13 cellular contexts compared by ENCODE assay signal in the genomic region with DNA sequence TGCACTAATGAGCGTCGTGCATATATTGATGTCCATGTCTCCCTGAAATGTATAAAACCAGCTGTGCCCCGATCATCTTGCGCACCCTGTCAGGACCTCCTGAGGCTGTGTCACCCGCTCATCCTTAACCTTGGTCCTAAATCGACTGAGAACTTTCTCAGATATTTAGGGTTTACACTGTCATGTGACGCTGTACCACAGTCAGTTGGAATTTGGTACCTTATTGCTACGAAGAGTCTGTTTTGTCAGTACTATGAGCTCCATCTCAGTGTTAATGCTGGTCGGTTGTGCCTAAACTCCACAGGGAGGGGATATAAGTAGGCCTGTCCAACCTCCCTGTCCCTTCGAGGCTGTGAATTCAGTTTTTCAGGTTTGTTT. TPM values are rescaled to one million over a fixed set of nuclear protein-coding genes. Genes with fewer than 3 reads are reported as not detected.
DNase-seq lines count a peak whose midpoint lies in the region; ATAC-seq, FAIRE-seq and TF ChIP-seq lines count a peak whose summit lies in the region.
"Had no signal": no experiment of that assay in that cellular context is flagged by ENCODE, and none has a peak within 500 bp of the region (broad histone marks: within the 10 kb centered on the region; RNA-seq: fewer than 3 reads in every experiment).

No MANE protein-coding gene starts in this region.

- peak overlapping the region; percentile 57 for H3K9ac ChIP-seq in HUES48 (ENCODE audit: low read depth, low read length)
- peak overlapping the region; percentile 19 to 37; a peak in 1 of 4 replicates for H3K9ac ChIP-seq in K562 (ENCODE audit: insufficient read depth in 1 of 2, low read depth in 2 of 2, low read length in 2 of 2)

- H3K4me1 ChIP-seq in HUES48 (ENCODE audit: control insufficient read depth, insufficient read depth, low read length): peaks cover 41% of the 10 kb centered on the region
- H3K4me1 ChIP-seq in K562 (replicated peaks in 1 of 2; ENCODE audit: control insufficient read depth in 2 of 2, insufficient read depth in 2 of 2, low read length in 2 of 2): peaks cover 19 to 37% of the 10 kb centered on the region in 2 experiments
- peaks cover 30 to 45% of the 10 kb centered on the region in 2 experiments for H3K4me1 ChIP-seq in neutrophil (ENCODE audit: control insufficient read depth in 1 of 2, insufficient read depth in 1 of 2, low read depth in 1 of 2, low read length in 1 of 2)

- peak overlapping the region; percentile 84 for H2AFZ ChIP-seq in K562 (ENCODE audit: low read depth, low read length)

- H3K27ac ChIP-seq in HUES48 (ENCODE audit: low read depth, low read length) (peak overlapping the region; percentile 91), K562 (ENCODE audit: extremely low read depth, low read depth, low read length) (peak overlapping the region; percentile 36; the same call in 2 of the 3 replicates), neutrophil (peak overlapping the region; percentile 97)

- TF ChIP-seq EP300 in K562 (IDR thresholded peaks at IDR 0.05; ENCODE audit: low read length): no peak

- TF ChIP-seq CTCF in K562 (IDR thresholded peaks at IDR 0.05 in 2 of 3, conservative IDR thresholded peaks at IDR 0.05 in 1 of 3; ENCODE audit: insufficient read depth in 2 of 3, low read depth in 1 of 3, low read length in 3 of 3) (no peak), neutrophil (IDR thresholded peaks at IDR 0.05) (no peak)

- no peak for TF ChIP-seq RAD21 in K562 (CRISPR knock-in tag; conservative IDR thresholded peaks at IDR 0.05 in 1 of 2, IDR thresholded peaks at IDR 0.05 in 1 of 2)

- H3K36me3 ChIP-seq in HUES48 (ENCODE audit: control insufficient read depth, insufficient read depth, low read length) (no peaks in the 10 kb centered on the region), K562 (ENCODE audit: control insufficient read depth, insufficient read depth, low read length) (0 out of 3 replicates have a peak, but pooled peaks cover 3% of the 10 kb centered on the region), neutrophil (peaks cover 13% of the 10 kb centered on the region)

- H3K4me3 ChIP-seq in HUES48 (ENCODE audit: low read depth, low read length) (0 out of 2 replicates have a peak overlapping the region, but pooled peaks have one; percentile 7), K562 (no peak overlapping the region), neutrophil (ENCODE audit: low read depth in 1 of 2, low read length in 1 of 2) (no peak overlapping the region)
- H3K4me3 ChIP-seq: lung had no signal

- no peaks in the 10 kb centered on the region for H3K9me1 ChIP-seq in K562 (ENCODE audit: control insufficient read depth, insufficient read depth, low read length)

- no peak for TF ChIP-seq POLR2A in K562 (conservative IDR thresholded peaks at IDR 0.05)

- no peaks in the 10 kb centered on the region for H3K27me3 ChIP-seq in HUES48 (ENCODE audit: control insufficient read depth, insufficient read depth, low read length)
- H3K27me3 ChIP-seq in K562 (ENCODE audit: control insufficient read depth in 2 of 2, insufficient read depth in 2 of 2, low read length in 2 of 2): no peaks in the 10 kb centered on the region
- peaks cover 11% of the 10 kb centered on the region for H3K27me3 ChIP-seq in neutrophil

- CTCF ChIA-PET in K562 (lab: Yijun Ruan, JAX; ENCODE audit: low intra/inter-chr PET ratio): no interaction called here

- POLR2A ChIA-PET in K562 (lab: Yijun Ruan, JAX): interaction anchor here (0.9 to 2.1 kb wide), 5 partner anchors 9 to 200 kb away, joined by 3 to 10 read pairs (median 5); partner anchors contain the start of genes BET1L and RIC8A

- no TSS peak for BruUV-seq in K562 (replicated peaks; lab: Mats Ljungman, UMichigan)

- H3K9me3 ChIP-seq in HUES48 (ENCODE audit: control insufficient read depth, insufficient read depth, low read length) (no peaks in the 10 kb centered on the region), K562 (replicated peaks; ENCODE audit: control insufficient read depth, insufficient read depth, low read depth, low read length) (no peaks in the 10 kb centered on the region; the same call in 1 of the 2 replicates), neutrophil (no peaks in the 10 kb centered on the region)

- H3K79me2 ChIP-seq in K562 (ENCODE audit: control insufficient read depth, insufficient read depth, low read length): peaks cover 21% of the 10 kb centered on the region

- no peak for DNase-seq in K562 (ENCODE audit: extremely low read depth in 1 of 4, low spot score in 3 of 4)
- DNase-seq in effector CD8-positive, alpha-beta T cell (lab: John Stamatoyannopoulos, UW): no peak
- no peak for DNase-seq in NCI-H1092 (lab: John Stamatoyannopoulos, UW)
- DNase-seq: activated CD4-positive, alpha-beta T cell treated with anti-CD3 and anti-CD28 coated beads, Interleukin-2, amount 50 U/mL, for 1 hour; NCI-H1105 treated with DMSO at 0.1 percent for 48 hours; NCI-H526 treated with DMSO at 0.1 percent for 48 hours had no signal

- no peaks in the 10 kb centered on the region for H4K20me1 ChIP-seq in K562 (replicated peaks; ENCODE audit: control insufficient read depth, insufficient read depth, low read length)

- no peak for FAIRE-seq in K562 (lab: Jason Lieb, UNC)

- in situ Hi-C loops in K562 (cut with MboI): no loop called here

- intact Hi-C loops in K562 (cut with micrococcal nuclease): loop anchor here (2.0 kb wide), 1 partner anchor 49 kb away; no protein-coding TSS in a partner anchor

- ATAC-seq in K562 (no peak), GM19023 (IDR thresholded peaks at IDR 0.05; ENCODE audit: unreplicated experiment) (no peak)
- ATAC-seq: sciatic nerve had no signal

- H3K4me2 ChIP-seq in K562 (ENCODE audit: insufficient read depth, low read length): no peak overlapping the region

- 78% methylated on average over 10 of the region's 10 CpGs for WGBS in K562 (ENCODE audit: insufficient coverage, low coverage, missing lambda C conversion rate)

RNA-seq across cellular contexts. Expression of gene IFITM2, which starts 1.8 kb away (rescaled TPM):
- total RNA-seq in K562 (2011; cell fraction: chromatin; rRNA removed; ENCODE audit: low replicate concordance): 6.5 and 20.8 TPM in 2 replicates
- 47.0 and 138 TPM in 2 replicates for total RNA-seq in K562 (2011; cell fraction: nucleolus; rRNA removed)
- total RNA-seq in K562 (2011; cell fraction: nucleoplasm; rRNA removed): 31.5 and 44.9 TPM in 2 replicates
- 52.8 and 187 TPM in 2 replicates for total RNA-seq in K562 (2014; rRNA removed)
- 137 and 145 TPM in 2 replicates for total RNA-seq in K562 (2014; rRNA removed; fragmentation: Illumina TruSeq; extraction: Trizol)
- total RNA-seq in K562 (2015; rRNA removed; fragmentation: Illumina TruSeq; extraction: Trizol): 290 and 356 TPM in 2 replicates
- total RNA-seq in K562 (2021): 693 and 698 TPM in 2 replicates
- polyA plus RNA-seq in K562 (2011; rRNA removed): 205 and 655 TPM in 2 replicates
- polyA plus RNA-seq in K562 (2011; cell fraction: cytosol; rRNA removed): 600 and 1,150 TPM in 2 replicates
- 59.9 and 198 TPM in 2 replicates for polyA plus RNA-seq in K562 (2011; cell fraction: nucleus; rRNA removed)
- 488 and 506 TPM in 2 replicates for polyA plus RNA-seq in K562 (2012)
- 472 and 547 TPM in 2 replicates for polyA plus RNA-seq in K562 (2014; fragmentation: Illumina TruSeq; extraction: Trizol)
- polyA plus RNA-seq in K562 (2014; fragmentation: Nextera tagmentation; extraction: Ambion mirVana): 1,000 to 10,000 TPM; 3,629 to 4,872 TPM
- polyA plus RNA-seq in K562 (2014; rRNA removed): 255 and 328 TPM in 2 replicates
- polyA minus RNA-seq in K562 (2011; rRNA and poly(A)+ RNA removed): 69.9 and 190 TPM in 2 replicates
- polyA minus RNA-seq in K562 (2011; cell fraction: cytosol; rRNA and poly(A)+ RNA removed): 143 and 401 TPM in 2 replicates
- polyA minus RNA-seq in K562 (2011; cell fraction: nucleus; rRNA and poly(A)+ RNA removed): 14.8 and 71.3 TPM in 2 replicates

RNA-seq across cellular contexts. Expression of gene IFITM5, which starts 6.5 kb away (rescaled TPM):
- total RNA-seq in K562 (2011; cell fraction: chromatin; rRNA removed; ENCODE audit: low replicate concordance): not detected in 2 replicates
- total RNA-seq in K562 (2011; cell fraction: nucleolus; rRNA removed): not detected in 2 replicates
- not detected in 2 replicates for total RNA-seq in K562 (2011; cell fraction: nucleoplasm; rRNA removed)
- total RNA-seq in K562 (2014; rRNA removed) (not detected in 2 replicates), K562 (2014; rRNA removed; fragmentation: Illumina TruSeq; extraction: Trizol) (not detected in 2 replicates), K562 (2015; rRNA removed; fragmentation: Illumina TruSeq; extraction: Trizol) (not detected in 2 replicates), K562 (2021) (not detected in 2 replicates)
- polyA plus RNA-seq in K562 (2011; rRNA removed) (not detected in 2 replicates), K562 (2014; fragmentation: Illumina TruSeq; extraction: Trizol) (not detected in 2 replicates), K562 (2014; fragmentation: Nextera tagmentation; extraction: Ambion mirVana) (not detected), K562 (2014; rRNA removed) (0.19 TPM in 1 of 2 replicates, not detected in the other)
- not detected in 2 replicates for polyA plus RNA-seq in K562 (2011; cell fraction: cytosol; rRNA removed)
- not detected in 2 replicates for polyA plus RNA-seq in K562 (2011; cell fraction: nucleus; rRNA removed)
- not detected in 2 replicates for polyA plus RNA-seq in K562 (2012)
- polyA minus RNA-seq in K562 (2011; rRNA and poly(A)+ RNA removed): not detected in 2 replicates
- polyA minus RNA-seq in K562 (2011; cell fraction: cytosol; rRNA and poly(A)+ RNA removed): not detected in 2 replicates
- polyA minus RNA-seq in K562 (2011; cell fraction: nucleus; rRNA and poly(A)+ RNA removed): not detected in 2 replicates
- total RNA-seq: dermis microvascular lymphatic vessel endothelial cell, lung, sciatic nerve, urinary bladder had no signal
- polyA plus RNA-seq: lung, urinary bladder had no signal

RNA-seq across cellular contexts. Expression of gene IFITM1, which starts 8.0 kb away (rescaled TPM):
- 394 and 929 TPM in 2 replicates for total RNA-seq in K562 (2011; cell fraction: chromatin; rRNA removed; ENCODE audit: low replicate concordance)
- 1,445 and 1,483 TPM in 2 replicates for total RNA-seq in K562 (2011; cell fraction: nucleolus; rRNA removed)
- total RNA-seq in K562 (2011; cell fraction: nucleoplasm; rRNA removed): 1,061 and 1,262 TPM in 2 replicates
- total RNA-seq in K562 (2014; rRNA removed) (793 and 818 TPM in 2 replicates), K562 (2014; rRNA removed; fragmentation: Illumina TruSeq; extraction: Trizol) (572 and 787 TPM in 2 replicates), K562 (2015; rRNA removed; fragmentation: Illumina TruSeq; extraction: Trizol) (979 and 985 TPM in 2 replicates), K562 (2021) (691 and 717 TPM in 2 replicates)
- polyA plus RNA-seq in K562 (2011; rRNA removed) (900 and 1,311 TPM in 2 replicates), K562 (2014; fragmentation: Illumina TruSeq; extraction: Trizol) (1,966 and 1,984 TPM in 2 replicates), K562 (2014; fragmentation: Nextera tagmentation; extraction: Ambion mirVana) (1,000 to 10,000 TPM; 4,252 to 5,579 TPM), K562 (2014; rRNA removed) (974 and 999 TPM in 2 replicates)
- polyA plus RNA-seq in K562 (2011; cell fraction: cytosol; rRNA removed): 2,724 and 2,737 TPM in 2 replicates
- polyA plus RNA-seq in K562 (2011; cell fraction: nucleus; rRNA removed): 780 and 1,049 TPM in 2 replicates
- polyA plus RNA-seq in K562 (2012): 1,084 and 1,212 TPM in 2 replicates
- 752 and 801 TPM in 2 replicates for polyA minus RNA-seq in K562 (2011; rRNA and poly(A)+ RNA removed)
- 577 and 662 TPM in 2 replicates for polyA minus RNA-seq in K562 (2011; cell fraction: cytosol; rRNA and poly(A)+ RNA removed)
- polyA minus RNA-seq in K562 (2011; cell fraction: nucleus; rRNA and poly(A)+ RNA removed): 139 and 266 TPM in 2 replicates

RNA-seq across cellular contexts. Expression of gene IFITM3, which starts 14.8 kb away (rescaled TPM):
- total RNA-seq in K562 (2011; cell fraction: chromatin; rRNA removed; ENCODE audit: low replicate concordance): 6.0 and 26.3 TPM in 2 replicates
- 38.8 and 53.5 TPM in 2 replicates for total RNA-seq in K562 (2011; cell fraction: nucleolus; rRNA removed)
- 31.1 and 36.4 TPM in 2 replicates for total RNA-seq in K562 (2011; cell fraction: nucleoplasm; rRNA removed)
- total RNA-seq in K562 (2014; rRNA removed): 49.6 and 70.6 TPM in 2 replicates
- total RNA-seq in K562 (2014; rRNA removed; fragmentation: Illumina TruSeq; extraction: Trizol): 41.0 and 51.5 TPM in 2 replicates
- total RNA-seq in K562 (2015; rRNA removed; fragmentation: Illumina TruSeq; extraction: Trizol): 155 and 161 TPM in 2 replicates
- total RNA-seq in K562 (2021): 163 and 164 TPM in 2 replicates
- polyA plus RNA-seq in K562 (2011; rRNA removed): 22.7 and 77.6 TPM in 2 replicates
- 128 TPM in 2 replicates for polyA plus RNA-seq in K562 (2011; cell fraction: cytosol; rRNA removed)
- polyA plus RNA-seq in K562 (2011; cell fraction: nucleus; rRNA removed): 28.0 and 34.2 TPM in 2 replicates
- 478 and 481 TPM in 2 replicates for polyA plus RNA-seq in K562 (2012)
- polyA plus RNA-seq in K562 (2014; fragmentation: Illumina TruSeq; extraction: Trizol): 242 and 297 TPM in 2 replicates
- 100 to 1,000 TPM; 452 to 461 TPM for polyA plus RNA-seq in K562 (2014; fragmentation: Nextera tagmentation; extraction: Ambion mirVana)
- 77.7 and 150 TPM in 2 replicates for polyA plus RNA-seq in K562 (2014; rRNA removed)
- 19.8 and 26.3 TPM in 2 replicates for polyA minus RNA-seq in K562 (2011; rRNA and poly(A)+ RNA removed)
- polyA minus RNA-seq in K562 (2011; cell fraction: cytosol; rRNA and poly(A)+ RNA removed): 49.6 and 95.7 TPM in 2 replicates
- 6.9 and 19.4 TPM in 2 replicates for polyA minus RNA-seq in K562 (2011; cell fraction: nucleus; rRNA and poly(A)+ RNA removed)

RNA-seq across cellular contexts. Expression of gene PGGHG, which starts 16.9 kb away (rescaled TPM):
- total RNA-seq in K562 (2011; cell fraction: chromatin; rRNA removed; ENCODE audit: low replicate concordance): 121 and 331 TPM in 2 replicates
- total RNA-seq in K562 (2011; cell fraction: nucleolus; rRNA removed): 233 and 250 TPM in 2 replicates
- total RNA-seq in K562 (2011; cell fraction: nucleoplasm; rRNA removed): 139 and 152 TPM in 2 replicates
- total RNA-seq in K562 (2014; rRNA removed) (25.7 and 34.3 TPM in 2 replicates), K562 (2014; rRNA removed; fragmentation: Illumina TruSeq; extraction: Trizol) (3.3 and 5.1 TPM in 2 replicates), K562 (2015; rRNA removed; fragmentation: Illumina TruSeq; extraction: Trizol) (13.8 and 15.2 TPM in 2 replicates), K562 (2021) (55.9 and 73.1 TPM in 2 replicates)
- polyA plus RNA-seq in K562 (2011; rRNA removed) (18.1 and 48.0 TPM in 2 replicates), K562 (2014; fragmentation: Illumina TruSeq; extraction: Trizol) (18.3 and 23.2 TPM in 2 replicates), K562 (2014; fragmentation: Nextera tagmentation; extraction: Ambion mirVana) (under 1 TPM; 0.38 to 0.84 TPM), K562 (2014; rRNA removed) (74.2 and 85.1 TPM in 2 replicates)
- 11.1 and 18.3 TPM in 2 replicates for polyA plus RNA-seq in K562 (2011; cell fraction: cytosol; rRNA removed)
- polyA plus RNA-seq in K562 (2011; cell fraction: nucleus; rRNA removed): 636 and 650 TPM in 2 replicates
- polyA plus RNA-seq in K562 (2012): 54.9 and 131 TPM in 2 replicates
- 2.3 TPM in 2 replicates for polyA minus RNA-seq in K562 (2011; rRNA and poly(A)+ RNA removed)
- polyA minus RNA-seq in K562 (2011; cell fraction: cytosol; rRNA and poly(A)+ RNA removed): 4.9 and 8.6 TPM in 2 replicates
- 43.4 and 50.0 TPM in 2 replicates for polyA minus RNA-seq in K562 (2011; cell fraction: nucleus; rRNA and poly(A)+ RNA removed)

Comparison
In these comparisons a context has a peak if more than half of its experiments do, and no peak if none do; other contexts are left out.
1. H3K27ac ChIP-seq: peak in every context shown above with its lines; median percentile 97 in neutrophil; 91 in HUES48; 36 in K562.